Comparison of ENCODE assay signal across 11 cellular contexts in genomic region chr4:122797405-122798094, GRCh38. TPM values are rescaled to one million over a fixed set of nuclear protein-coding genes. Genes with fewer than 3 reads are reported as not detected.
A peak's percentile ranks its signal among the peaks of the same experiment; 100 is the strongest.
DNase-seq lines count a peak whose midpoint lies in the region; ATAC-seq, FAIRE-seq and TF ChIP-seq lines count a peak whose summit lies in the region.
"Had no signal": no experiment of that assay in that cellular context is flagged by ENCODE, and none has a peak within 500 bp of the region (broad histone marks: within the 10 kb centered on the region; RNA-seq: fewer than 3 reads in every experiment).

No MANE protein-coding gene starts in this region.

- TF ChIP-seq CTCF in adrenal gland (IDR thresholded peaks at IDR 0.05) = no peak
- no peak for TF ChIP-seq CTCF in keratinocyte (optimal IDR thresholded peaks at IDR 0.05 in 1 of 3, IDR thresholded peaks at IDR 0.05 in 1 of 3, conservative IDR thresholded peaks at IDR 0.05 in 1 of 3; ENCODE audit: extremely low read depth in 1 of 3, insufficient read depth in 2 of 3, low read length in 3 of 3)
- TF ChIP-seq CTCF in suprapubic skin (IDR thresholded peaks at IDR 0.05) = no peak

- H3K36me3 ChIP-seq in adrenal gland (replicated peaks in 1 of 2) (no peaks in the 10 kb centered on the region), keratinocyte (ENCODE audit: control insufficient read depth in 2 of 2, extremely low read depth in 1 of 2, insufficient read depth in 2 of 2, low read length in 2 of 2) (no peaks in the 10 kb centered on the region), suprapubic skin (no peaks in the 10 kb centered on the region)
- H3K36me3 ChIP-seq: left lung had no signal

- DNase-seq in adrenal gland (no peak), keratinocyte (ENCODE audit: low read depth, low spot score) (no peak), suprapubic skin (ENCODE audit: low spot score in 2 of 2) (no peak), Ammon's horn (ENCODE audit: low spot score) (no peak), DMS79 (lab: John Stamatoyannopoulos, UW) (no peak)
- no peak for DNase-seq in activated naive CD4-positive, alpha-beta T cell treated with anti-CD3 and anti-CD28 coated beads, Interleukin-2, amount 50 U/mL, for 16 hours
- DNase-seq: effector CD4-positive, alpha-beta T cell; KG1 had no signal

- TF ChIP-seq POLR2A in adrenal gland (IDR thresholded peaks at IDR 0.05) = no peak
- no peak for TF ChIP-seq POLR2A in suprapubic skin (IDR thresholded peaks at IDR 0.05)

- no peaks in the 10 kb centered on the region for H3K9me1 ChIP-seq in keratinocyte (ENCODE audit: control insufficient read depth, extremely low read depth, insufficient read depth, low read length)

- H3K4me3 ChIP-seq in adrenal gland (no peak overlapping the region), keratinocyte (ENCODE audit: control insufficient read depth in 2 of 3, extremely low read depth in 1 of 3, insufficient read depth in 2 of 3, low read depth in 1 of 3, low read length in 3 of 3) (peak overlapping the region in 2 of 3 experiments; percentile 55 to 57), suprapubic skin (peak overlapping the region; percentile 3)
- H3K4me3 ChIP-seq: left lung had no signal

- ATAC-seq in HG03432 (IDR thresholded peaks at IDR 0.05; ENCODE audit: unreplicated experiment) (peak; percentile 22), HG02884 (IDR thresholded peaks at IDR 0.05; ENCODE audit: unreplicated experiment) (no peak)

- H4K20me1 ChIP-seq in keratinocyte (ENCODE audit: control insufficient read depth, extremely low read depth, insufficient read depth, low read length) = no peaks in the 10 kb centered on the region

- peak; percentile 89 for FAIRE-seq in keratinocyte (lab: Jason Lieb, UNC)

- H3K79me2 ChIP-seq in keratinocyte (ENCODE audit: control insufficient read depth, insufficient read depth, low read length) = no peaks in the 10 kb centered on the region

- H3K4me1 ChIP-seq in adrenal gland (replicated peaks in 1 of 2) (peaks cover 0 to 10% of the 10 kb centered on the region in 2 donors), keratinocyte (ENCODE audit: control insufficient read depth, extremely low read depth, insufficient read depth, low read length) (peaks cover 21% of the 10 kb centered on the region), suprapubic skin (peaks cover 15% of the 10 kb centered on the region)
- H3K4me1 ChIP-seq: left lung had no signal

- no peak for TF ChIP-seq EP300 in suprapubic skin (IDR thresholded peaks at IDR 0.05)

- dilution Hi-C loops in keratinocyte (cut with MboI; ENCODE audit: extremely low pct_ligation_motif_present, low sequenced_read_pairs) = no loop called here

- 86 to 98% (median 90%) methylated on average over 2 of the region's 2 CpGs for WGBS in adrenal gland, 4 donors
- WGBS in suprapubic skin = 86% methylated on average over 2 of the region's 2 CpGs

- peak overlapping the region; percentile 51 for H3K9ac ChIP-seq in keratinocyte (ENCODE audit: control insufficient read depth, extremely low read depth, insufficient read depth, low read length)

- H3K9me3 ChIP-seq in adrenal gland (replicated peaks in 1 of 3) (no peaks in the 10 kb centered on the region), keratinocyte (ENCODE audit: control insufficient read depth, low read depth, low read length) (no peaks in the 10 kb centered on the region), suprapubic skin (no peaks in the 10 kb centered on the region)
- H3K9me3 ChIP-seq: left lung had no signal

- intact Hi-C loops in adrenal gland (cut with DNase I) = no loop called here

- H3K27ac ChIP-seq in adrenal gland (peak overlapping the region in 3 of 5 donors; percentile 8 to 50 (median 11)), keratinocyte (ENCODE audit: control insufficient read depth, insufficient read depth, low read length) (peak overlapping the region; percentile 83), suprapubic skin (peak overlapping the region; percentile 58)

- H2AFZ ChIP-seq in keratinocyte (ENCODE audit: control insufficient read depth, low read length) = peak overlapping the region; percentile 72

- peak overlapping the region; percentile 95 for H3K4me2 ChIP-seq in keratinocyte (ENCODE audit: control insufficient read depth, extremely low read depth, insufficient read depth, low read depth, low read length)

- H3K27me3 ChIP-seq in adrenal gland (no peaks in the 10 kb centered on the region), keratinocyte (ENCODE audit: control insufficient read depth, extremely low read depth, insufficient read depth, low read length) (no peaks in the 10 kb centered on the region), suprapubic skin (no peaks in the 10 kb centered on the region)
- H3K27me3 ChIP-seq: left lung had no signal

RNA-seq across cellular contexts. Expression of gene FGF2, which starts 29.1 kb away (rescaled TPM):
- total RNA-seq in adrenal gland (1 to 10 TPM in 7 of 8 donors, under 1 TPM in 1; 0.85 to 5.3 (median 2.9) TPM), suprapubic skin (1 to 10 TPM; 3.0 to 8.2 (median 5.8) TPM)
- polyA plus RNA-seq in adrenal gland (1 to 10 TPM; 1.0 to 2.4 (median 1.6) TPM), keratinocyte (0.90 to 1.7 TPM (median 1.1 TPM) in 3 replicates)
- 1.5 TPM for polyA plus RNA-seq in keratinocyte (2011; ENCODE audit: low read depth)
- polyA plus RNA-seq in keratinocyte (2011; cell fraction: cytosol; rRNA removed) = 1.5 and 1.6 TPM in 2 replicates
- 1.4 TPM in 2 replicates for polyA plus RNA-seq in keratinocyte (2011; cell fraction: nucleus; rRNA removed)
- polyA plus RNA-seq in keratinocyte (2012; ENCODE audit: low replicate concordance) = 0.81 and 1.2 TPM in 2 replicates
- polyA minus RNA-seq in keratinocyte = 0.46 to 0.74 TPM (median 0.63 TPM) in 3 replicates
- polyA minus RNA-seq in keratinocyte (2011; cell fraction: cytosol; rRNA and poly(A)+ RNA removed) = 0.77 TPM
- 0.74 and 1.2 TPM in 2 replicates for polyA minus RNA-seq in keratinocyte (2011; cell fraction: nucleus; rRNA and poly(A)+ RNA removed)

Comparison
In these comparisons a context has a peak if more than half of its experiments do, and no peak if none do; other contexts are left out.
1. H3K27ac ChIP-seq: peak in every context shown above with its lines; median percentile 83 in keratinocyte; 58 in suprapubic skin; 11 in adrenal gland.
2. H3K4me3 ChIP-seq: peak in keratinocyte (2 of 3) and suprapubic skin (single experiment); none in adrenal gland (0 of 4).